In the genomic region with DNA sequence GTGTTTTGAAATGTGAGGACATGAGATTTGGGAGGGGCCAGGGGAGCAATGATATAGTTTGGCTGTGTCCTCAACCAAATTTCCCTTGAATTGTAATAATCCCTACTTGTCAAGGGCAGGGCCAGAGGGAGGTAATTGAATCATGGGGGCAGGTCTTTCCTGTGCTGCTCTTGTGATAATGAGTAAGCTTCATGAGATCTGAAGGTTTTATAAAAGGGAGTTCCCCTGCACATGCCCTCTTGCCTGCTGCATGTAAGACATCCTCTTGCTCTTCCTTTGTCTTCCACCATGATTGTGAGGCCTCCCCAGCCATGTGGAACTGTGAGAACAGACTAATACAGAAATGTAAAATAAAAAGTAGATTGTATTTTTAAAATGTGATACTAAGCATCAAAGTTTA, we compare ENCODE assay signal across 19 cellular contexts.
DNase-seq lines count a peak whose midpoint lies in the region; ATAC-seq, FAIRE-seq and TF ChIP-seq lines count a peak whose summit lies in the region.
"Had no signal": no experiment of that assay in that cellular context is flagged by ENCODE, and none has a peak within 500 bp of the region (broad histone marks: within the 10 kb centered on the region; RNA-seq: fewer than 3 reads in every experiment).

No MANE protein-coding gene starts in this region.

- POLR2A ChIA-PET in activated CD8-positive, alpha-beta T cell treated with anti-CD3 and anti-CD28 coated beads for 36 hours (lab: Charles Lee) = no interaction called here
- POLR2A ChIA-PET in activated CD8-positive, alpha-beta T cell treated with anti-CD3 and anti-CD28 coated beads, Interleukin-2, amount 10 ng/mL, durations not matched to agents 7 days and 5 days (lab: Charles Lee) = no interaction called here
- POLR2A ChIA-PET in GM12878 (lab: Charles Lee) = no interaction called here

- TF ChIP-seq RAD21 in GM12878 (IDR thresholded peaks at IDR 0.05; ENCODE audit: insufficient read depth, low read depth, low read length) = no peak

- no peak overlapping the region for H3K4me3 Mint-ChIP-seq in activated CD8-positive, alpha-beta T cell treated with anti-CD3 and anti-CD28 coated beads for 36 hours
- H3K4me3 Mint-ChIP-seq in activated CD8-positive, alpha-beta T cell treated with anti-CD3 and anti-CD28 coated beads, Interleukin-2, amount 10 ng/mL, durations not matched to agents 7 days and 5 days = no peak overlapping the region
- no peak overlapping the region for H3K4me3 Mint-ChIP-seq in neural progenitor cell
- H3K4me3 Mint-ChIP-seq in stimulated activated effector memory CD8-positive, alpha-beta T cell treated with anti-CD3 and anti-CD28 coated beads, Interleukin-12 subunit alpha, Interleukin-12 subunit beta, amount 100 ng/mL, for 72 hours = no peak overlapping the region
- H3K4me3 Mint-ChIP-seq: B cell, H9 had no signal

- RAD21 ChIA-PET in GM12878 (lab: Charles Lee; ENCODE audit: unreplicated experiment) = no interaction called here

- no peaks in the 10 kb centered on the region for H3F3A ChIP-seq in neural progenitor cell (ENCODE audit: low read depth)

- no peak overlapping the region for H3K27ac ChIP-seq in GM12878 (ENCODE audit: control insufficient read depth, insufficient read depth)
- no peak overlapping the region for H3K27ac ChIP-seq in neural progenitor cell

- SMC1A ChIA-PET in GM12878 (lab: Charles Lee; ENCODE audit: uncharacterized antibody, unreplicated experiment) = interaction anchor here (0.6 to 1.2 kb wide), 3 partner anchors 17 to 642 kb away, joined by 3 read pairs; no protein-coding TSS in a partner anchor

- H3K4me1 ChIP-seq in GM12878 (ENCODE audit: control insufficient read depth, insufficient read depth, low read length) (no peaks in the 10 kb centered on the region), neural progenitor cell (no peaks in the 10 kb centered on the region)

- no peak overlapping the region for H2AFZ ChIP-seq in GM12878 (ENCODE audit: control insufficient read depth, low read depth, low read length)
- H2AFZ ChIP-seq in neural progenitor cell (replicated peaks) = no peak overlapping the region

- no peak for TF ChIP-seq POLR2A in GM12878 (IDR thresholded peaks at IDR 0.05; ENCODE audit: low read depth, low read length)

- no peaks in the 10 kb centered on the region for H3K4me1 Mint-ChIP-seq in activated CD8-positive, alpha-beta T cell treated with anti-CD3 and anti-CD28 coated beads for 36 hours (ENCODE audit: low read depth)
- no peaks in the 10 kb centered on the region for H3K4me1 Mint-ChIP-seq in activated CD8-positive, alpha-beta T cell treated with anti-CD3 and anti-CD28 coated beads, Interleukin-2, amount 10 ng/mL, durations not matched to agents 7 days and 5 days (ENCODE audit: low read depth)
- peaks cover 2% of the 10 kb centered on the region for H3K4me1 Mint-ChIP-seq in neural progenitor cell
- no peaks in the 10 kb centered on the region for H3K4me1 Mint-ChIP-seq in stimulated activated effector memory CD8-positive, alpha-beta T cell treated with anti-CD3 and anti-CD28 coated beads, Interleukin-12 subunit alpha, Interleukin-12 subunit beta, amount 100 ng/mL, for 72 hours
- H3K4me1 Mint-ChIP-seq: B cell had no signal

- H3K27me3 Mint-ChIP-seq in activated CD8-positive, alpha-beta T cell treated with anti-CD3 and anti-CD28 coated beads for 36 hours = no peaks in the 10 kb centered on the region
- no peaks in the 10 kb centered on the region for H3K27me3 Mint-ChIP-seq in activated CD8-positive, alpha-beta T cell treated with anti-CD3 and anti-CD28 coated beads, Interleukin-2, amount 10 ng/mL, durations not matched to agents 7 days and 5 days (ENCODE audit: low read depth)
- peaks cover 6% of the 10 kb centered on the region for H3K27me3 Mint-ChIP-seq in neural progenitor cell (ENCODE audit: insufficient read depth, low read depth)
- H3K27me3 Mint-ChIP-seq: B cell had no signal

- CTCF ChIA-PET in activated CD8-positive, alpha-beta T cell treated with anti-CD3 and anti-CD28 coated beads for 36 hours (lab: Charles Lee) = no interaction called here
- CTCF ChIA-PET in activated CD8-positive, alpha-beta T cell treated with anti-CD3 and anti-CD28 coated beads, Interleukin-2, amount 10 ng/mL, durations not matched to agents 7 days and 5 days (lab: Charles Lee) = no interaction called here
- CTCF ChIA-PET in GM12878 (lab: Yijun Ruan, JAX) = interaction anchor here (1.0 kb wide), 1 partner anchor 15 kb away, joined by 3 read pairs; no protein-coding TSS in a partner anchor

- no peak overlapping the region for H3K9ac ChIP-seq in GM12878 (ENCODE audit: control insufficient read depth, insufficient read depth, low read length)
- no peak overlapping the region for H3K9ac ChIP-seq in neural progenitor cell

- TF ChIP-seq EP300 in GM12878 (IDR thresholded peaks at IDR 0.05; ENCODE audit: borderline replicate concordance in 1 of 2, control insufficient read depth in 1 of 2, low read depth in 2 of 2, low read length in 2 of 2) = no peak

- TF ChIP-seq CTCF in activated CD8-positive, alpha-beta T cell treated with anti-CD3 and anti-CD28 coated beads for 36 hours (IDR thresholded peaks at IDR 0.05) = no peak
- TF ChIP-seq CTCF in GM12878 (IDR thresholded peaks at IDR 0.05 in 2 of 3, conservative IDR thresholded peaks at IDR 0.05 in 1 of 3; ENCODE audit: control insufficient read depth in 2 of 3, extremely low read depth in 1 of 3, insufficient read depth in 1 of 3, low read depth in 3 of 3, low read length in 3 of 3) (no peak), neural progenitor cell (IDR thresholded peaks at IDR 0.05) (no peak)

- H3K4me2 ChIP-seq in GM12878 (ENCODE audit: control insufficient read depth, insufficient read depth) = no peak overlapping the region
- H3K4me2 ChIP-seq in neural progenitor cell = no peak overlapping the region

- H3K9me3 ChIP-seq in GM12878 (replicated peaks; ENCODE audit: control insufficient read depth, insufficient read depth, low read length) = no peaks in the 10 kb centered on the region
- no peaks in the 10 kb centered on the region for H3K9me3 ChIP-seq in neural progenitor cell (ENCODE audit: low read depth)

- H3K79me2 ChIP-seq in GM12878 (ENCODE audit: control insufficient read depth, insufficient read depth, low read length) = no peaks in the 10 kb centered on the region
- no peaks in the 10 kb centered on the region for H3K79me2 ChIP-seq in neural progenitor cell (ENCODE audit: low read depth)

- no peaks in the 10 kb centered on the region for H3K36me3 Mint-ChIP-seq in activated CD8-positive, alpha-beta T cell treated with anti-CD3 and anti-CD28 coated beads for 36 hours (ENCODE audit: low read depth)
- H3K36me3 Mint-ChIP-seq in activated CD8-positive, alpha-beta T cell treated with anti-CD3 and anti-CD28 coated beads, Interleukin-2, amount 10 ng/mL, durations not matched to agents 7 days and 5 days (ENCODE audit: low read depth) = no peaks in the 10 kb centered on the region
- H3K36me3 Mint-ChIP-seq in neural progenitor cell = no peaks in the 10 kb centered on the region
- no peaks in the 10 kb centered on the region for H3K36me3 Mint-ChIP-seq in stimulated activated effector memory CD8-positive, alpha-beta T cell treated with anti-CD3 and anti-CD28 coated beads, Interleukin-12 subunit alpha, Interleukin-12 subunit beta, amount 100 ng/mL, for 72 hours

- peak; percentile 1 for DNase-seq in activated CD8-positive, alpha-beta T cell treated with anti-CD3 and anti-CD28 coated beads for 36 hours
- no peak for DNase-seq in activated CD8-positive, alpha-beta T cell treated with anti-CD3 and anti-CD28 coated beads, Interleukin-2, amount 10 ng/mL, durations not matched to agents 7 days and 5 days
- DNase-seq in HT1080 (ENCODE audit: low read depth) = peak; percentile 68
- DNase-seq in GM12878 (ENCODE audit: low read depth, low spot score) = no peak
- no peak for DNase-seq in neural progenitor cell (ENCODE audit: low spot score)
- DNase-seq in stimulated activated effector memory CD8-positive, alpha-beta T cell treated with anti-CD3 and anti-CD28 coated beads, Interleukin-12 subunit alpha, Interleukin-12 subunit beta, amount 100 ng/mL, for 72 hours (ENCODE audit: low spot score in 2 of 2) = no peak
- DNase-seq: 8988T, COR-L47, H9, KG1, MV-4-11, NCI-H1694 treated with DMSO at 0.1 percent for 48 hours, NCI-H2227 treated with DMSO at 0.1 percent for 48 hours, NCI-H524, NCI-H82, SW 1271 had no signal

- peaks cover 10% of the 10 kb centered on the region for H3K9me3 Mint-ChIP-seq in activated CD8-positive, alpha-beta T cell treated with anti-CD3 and anti-CD28 coated beads for 36 hours
- no peaks in the 10 kb centered on the region for H3K9me3 Mint-ChIP-seq in activated CD8-positive, alpha-beta T cell treated with anti-CD3 and anti-CD28 coated beads, Interleukin-2, amount 10 ng/mL, durations not matched to agents 7 days and 5 days (ENCODE audit: insufficient read depth)
- peaks cover 3% of the 10 kb centered on the region for H3K9me3 Mint-ChIP-seq in neural progenitor cell
- H3K9me3 Mint-ChIP-seq in stimulated activated effector memory CD8-positive, alpha-beta T cell treated with anti-CD3 and anti-CD28 coated beads, Interleukin-12 subunit alpha, Interleukin-12 subunit beta, amount 100 ng/mL, for 72 hours = peaks cover 23% of the 10 kb centered on the region

- H3K27ac Mint-ChIP-seq in activated CD8-positive, alpha-beta T cell treated with anti-CD3 and anti-CD28 coated beads for 36 hours = no peak overlapping the region
- no peak overlapping the region for H3K27ac Mint-ChIP-seq in activated CD8-positive, alpha-beta T cell treated with anti-CD3 and anti-CD28 coated beads, Interleukin-2, amount 10 ng/mL, durations not matched to agents 7 days and 5 days
- H3K27ac Mint-ChIP-seq in neural progenitor cell = peak overlapping the region; percentile 90
- H3K27ac Mint-ChIP-seq in stimulated activated effector memory CD8-positive, alpha-beta T cell treated with anti-CD3 and anti-CD28 coated beads, Interleukin-12 subunit alpha, Interleukin-12 subunit beta, amount 100 ng/mL, for 72 hours = no peak overlapping the region
- H3K27ac Mint-ChIP-seq: B cell, H9 had no signal

- in situ Hi-C loops in GM12878 (cut with MboI) = no loop called here

- H4K20me1 ChIP-seq in GM12878 (ENCODE audit: control insufficient read depth, insufficient read depth) = no peaks in the 10 kb centered on the region
- H4K20me1 ChIP-seq in neural progenitor cell (ENCODE audit: low read depth) = no peaks in the 10 kb centered on the region

- FAIRE-seq in GM12878 (lab: Jason Lieb, UNC) = no peak

- H3K27me3 ChIP-seq in GM12878 (replicated peaks in 1 of 2; ENCODE audit: control insufficient read depth in 2 of 2, insufficient read depth in 2 of 2, low read length in 1 of 2) (no peaks in the 10 kb centered on the region), neural progenitor cell (no peaks in the 10 kb centered on the region)

- no TSS peak for BruUV-seq in GM12878 (replicated peaks; lab: Mats Ljungman, UMichigan)

- intact Hi-C loops in activated CD8-positive, alpha-beta T cell treated with anti-CD3 and anti-CD28 coated beads for 36 hours (cut with micrococcal nuclease) = no loop called here
- intact Hi-C loops in GM12878 (cut with micrococcal nuclease; ENCODE audit: unreplicated experiment) = no loop called here

- no peak overlapping the region for H3K4me3 ChIP-seq in GM12878
- H3K4me3 ChIP-seq in neural progenitor cell = no peak overlapping the region

- ATAC-seq in activated CD8-positive, alpha-beta T cell treated with anti-CD3 and anti-CD28 coated beads for 36 hours = no peak
- ATAC-seq in activated CD8-positive, alpha-beta T cell treated with anti-CD3 and anti-CD28 coated beads, Interleukin-2, amount 10 ng/mL, durations not matched to agents 7 days and 5 days = no peak
- ATAC-seq in GM12878 (peak; percentile 76), GM21423 (IDR thresholded peaks at IDR 0.05; ENCODE audit: unreplicated experiment) (no peak), HG03469 (IDR thresholded peaks at IDR 0.05; ENCODE audit: unreplicated experiment) (no peak)
- no peak for ATAC-seq in stimulated activated effector memory CD8-positive, alpha-beta T cell treated with anti-CD3 and anti-CD28 coated beads, Interleukin-12 subunit alpha, Interleukin-12 subunit beta, amount 100 ng/mL, for 72 hours

- H3K36me3 ChIP-seq in GM12878 (ENCODE audit: control insufficient read depth in 2 of 2, insufficient read depth in 2 of 2, low read length in 1 of 2) = no peaks in the 10 kb centered on the region
- no peaks in the 10 kb centered on the region for H3K36me3 ChIP-seq in neural progenitor cell

Comparison
In these comparisons a context has a peak if more than half of its experiments do, and no peak if none do; other contexts are left out.
1. DNase-seq: peak in activated CD8-positive, alpha-beta T cell treated with anti-CD3 and anti-CD28 coated beads for 36 hours (single experiment) and HT1080 (single experiment); none in activated CD8-positive, alpha-beta T cell treated with anti-CD3 and anti-CD28 coated beads, Interleukin-2, amount 10 ng/mL, durations not matched to agents 7 days and 5 days (single experiment), GM12878 (single experiment), neural progenitor cell (single experiment) and stimulated activated effector memory CD8-positive, alpha-beta T cell treated with anti-CD3 and anti-CD28 coated beads, Interleukin-12 subunit alpha, Interleukin-12 subunit beta, amount 100 ng/mL, for 72 hours (0 of 2).